In the genomic region with DNA sequence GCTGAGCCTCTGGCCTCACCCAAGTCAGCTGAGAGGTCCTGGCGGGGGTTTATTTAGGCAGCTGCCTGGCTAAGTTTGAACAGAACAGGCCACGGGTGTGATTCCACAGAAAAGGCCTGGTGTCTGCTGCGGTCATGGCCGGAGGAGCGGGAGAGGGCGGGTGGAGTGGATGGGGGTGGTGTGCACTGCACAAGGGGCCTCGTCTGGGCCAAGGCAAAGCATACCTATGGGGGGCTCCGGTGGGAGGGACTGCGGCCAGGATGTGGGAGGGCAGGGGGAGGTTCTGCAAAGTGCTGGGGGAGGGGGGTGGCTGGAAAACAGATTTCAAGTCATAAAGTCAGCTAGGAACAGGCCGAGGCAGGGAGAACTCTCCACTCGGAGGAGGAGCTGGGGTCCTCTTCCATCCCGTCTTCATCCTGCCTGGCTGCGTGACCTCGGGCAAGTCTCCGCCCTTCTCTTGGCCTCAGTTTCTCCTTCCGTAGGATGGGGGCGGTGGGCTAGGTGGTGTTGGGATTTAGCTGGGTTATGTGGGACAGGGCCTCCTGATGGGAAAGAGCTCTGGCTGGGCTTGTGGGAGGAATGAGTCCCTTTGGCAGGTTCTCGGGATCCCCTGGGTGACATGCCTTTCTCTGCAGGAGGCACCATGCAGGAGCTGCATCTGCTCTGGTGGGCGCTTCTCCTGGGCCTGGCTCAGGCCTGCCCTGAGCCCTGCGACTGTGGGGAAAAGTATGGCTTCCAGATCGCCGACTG, we compare ENCODE assay signal across 10 cellular contexts. TPM values are rescaled to one million over a fixed set of nuclear protein-coding genes. Genes with fewer than 3 reads are reported as not detected.
DNase-seq lines count a peak whose midpoint lies in the region; ATAC-seq and TF ChIP-seq lines count a peak whose summit lies in the region.
"Had no signal": no experiment of that assay in that cellular context is flagged by ENCODE, and none has a peak within 500 bp of the region (broad histone marks: within the 10 kb centered on the region; RNA-seq: fewer than 3 reads in every experiment).

No MANE protein-coding gene starts in this region.

- 63% methylated on average over 19 of the region's 22 CpGs for WGBS in hepatocyte (ENCODE audit: low lambda C conversion rate, missing lambda C conversion rate)

- peaks cover 35% of the 10 kb centered on the region for H3K4me1 ChIP-seq in hepatocyte (ENCODE audit: insufficient read depth)

- peak; percentile 81 for ATAC-seq in sciatic nerve
- no peak for ATAC-seq in HG03571 (IDR thresholded peaks at IDR 0.05; ENCODE audit: unreplicated experiment)
- ATAC-seq in GM21423 (IDR thresholded peaks at IDR 0.05; ENCODE audit: unreplicated experiment) = no peak

- no peaks in the 10 kb centered on the region for H3K79me2 ChIP-seq in hepatocyte

- TF ChIP-seq CTCF in astrocyte of the spinal cord (IDR thresholded peaks at IDR 0.05; ENCODE audit: low read depth, low read length) = no peak
- no peak for TF ChIP-seq CTCF in hepatocyte (IDR thresholded peaks at IDR 0.05; ENCODE audit: poor library complexity)

- H3K4me2 ChIP-seq in hepatocyte = peak overlapping the region; percentile 70

- peak overlapping the region; percentile 41 for H3K4me3 ChIP-seq in astrocyte of the spinal cord (ENCODE audit: low read depth, low read length)
- no peak overlapping the region for H3K4me3 ChIP-seq in hepatocyte

- H3K36me3 ChIP-seq in hepatocyte (replicated peaks; ENCODE audit: insufficient read depth, low read depth) = no peaks in the 10 kb centered on the region

- H2AFZ ChIP-seq in hepatocyte = no peak overlapping the region

- in situ Hi-C loops in astrocyte of the spinal cord (cut with HindIII; ENCODE audit: low sequenced_read_pairs) = no loop called here

- H3K9me3 ChIP-seq in hepatocyte (ENCODE audit: low read depth) = no peaks in the 10 kb centered on the region

- H3K9me2 ChIP-seq in hepatocyte (replicated peaks; ENCODE audit: insufficient read depth) = no peaks in the 10 kb centered on the region

- no peaks in the 10 kb centered on the region for H4K20me1 ChIP-seq in hepatocyte (ENCODE audit: insufficient read depth, poor library complexity, severe bottlenecking)

- peak; percentile 58 for DNase-seq in AG20443 (ENCODE audit: low spot score)
- DNase-seq in astrocyte of the spinal cord (ENCODE audit: low read depth, low spot score) = peak; percentile 75
- peak; percentile 51 for DNase-seq in hepatocyte (ENCODE audit: low spot score)
- peak; percentile 88 for DNase-seq in sciatic nerve (ENCODE audit: low spot score)
- DNase-seq in stimulated activated CD4-positive, alpha-beta T cell treated with anti-CD3 and anti-CD28 coated beads, Interleukin-2, amount 100 ng/mL, for 48 hours = no peak
- no peak for DNase-seq in iPS-NIHi11 (ENCODE audit: low spot score)
- DNase-seq: CD4-positive, CD25-positive, alpha-beta regulatory T cell; NCI-H1694 had no signal

- H3K27ac ChIP-seq in hepatocyte = peak overlapping the region; percentile 95

- no peaks in the 10 kb centered on the region for H3K27me3 ChIP-seq in hepatocyte

- intact Hi-C loops in sciatic nerve (cut with DNase I) = no loop called here

RNA-seq across cellular contexts. Expression of a gene that starts 0.9 kb away (rescaled TPM):
- total RNA-seq in hepatocyte = 31.4 and 36.4 TPM in 2 replicates
- polyA plus RNA-seq in hepatocyte = 27.8 and 32.0 TPM in 2 replicates
- total RNA-seq in sciatic nerve = 120 TPM
- total RNA-seq: CD4-positive, CD25-positive, alpha-beta regulatory T cell had no signal
- polyA plus RNA-seq: CD4-positive, CD25-positive, alpha-beta regulatory T cell had no signal

RNA-seq across cellular contexts. Expression of a gene that starts 28.2 kb away (rescaled TPM):
- total RNA-seq in hepatocyte (13.6 and 31.5 TPM in 2 replicates), sciatic nerve (0.76 TPM)
- 37.1 and 56.6 TPM in 2 replicates for polyA plus RNA-seq in hepatocyte
- total RNA-seq: CD4-positive, CD25-positive, alpha-beta regulatory T cell had no signal
- polyA plus RNA-seq: CD4-positive, CD25-positive, alpha-beta regulatory T cell had no signal

RNA-seq across cellular contexts. Expression of a gene that starts 44.0 kb away (rescaled TPM):
- 1.7 TPM in 1 of 2 replicates, not detected in the other for total RNA-seq in hepatocyte
- polyA plus RNA-seq in hepatocyte = 0.13 TPM in 1 of 2 replicates, not detected in the other
- 1.5 TPM for total RNA-seq in sciatic nerve
- total RNA-seq: CD4-positive, CD25-positive, alpha-beta regulatory T cell had no signal
- polyA plus RNA-seq: CD4-positive, CD25-positive, alpha-beta regulatory T cell had no signal

Comparison
In these comparisons a context has a peak if more than half of its experiments do, and no peak if none do; other contexts are left out.
1. DNase-seq: peak in AG20443 (single experiment), astrocyte of the spinal cord (single experiment), hepatocyte (single experiment) and sciatic nerve (single experiment); none in stimulated activated CD4-positive, alpha-beta T cell treated with anti-CD3 and anti-CD28 coated beads, Interleukin-2, amount 100 ng/mL, for 48 hours (0 of 2) and iPS-NIHi11 (single experiment).